Comparison of ENCODE assay signal across 22 cellular contexts in the genomic region with DNA sequence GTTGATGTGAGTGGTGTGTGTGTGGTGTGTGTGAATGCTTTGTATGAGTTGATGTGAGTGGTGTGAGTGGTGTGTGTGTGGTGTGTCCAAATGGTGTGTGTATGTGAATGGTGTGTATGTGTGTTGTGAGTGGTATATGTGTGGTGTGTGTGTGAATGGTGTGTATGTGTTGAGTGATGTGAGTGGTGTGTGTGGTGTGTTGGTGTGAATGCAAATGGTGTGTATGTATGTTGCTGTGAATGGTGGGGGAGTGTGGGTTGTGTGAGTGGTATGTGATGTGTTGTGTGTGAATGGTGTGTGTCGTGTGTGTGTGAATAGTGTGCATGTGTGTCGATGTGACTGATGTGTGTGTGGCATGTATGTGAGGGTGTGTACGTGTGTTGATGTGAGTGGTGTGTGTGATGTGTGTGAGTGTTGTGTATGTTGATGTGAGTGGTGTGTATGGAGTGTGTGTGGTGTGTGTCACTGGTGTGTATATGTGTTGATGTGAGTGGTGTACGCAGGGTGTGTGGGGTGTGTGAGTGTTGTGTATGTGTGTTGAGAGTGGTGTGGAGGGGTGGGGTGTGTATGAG. TPM values are rescaled to one million over a fixed set of nuclear protein-coding genes. Genes with fewer than 3 reads are reported as not detected.
DNase-seq lines count a peak whose midpoint lies in the region; ATAC-seq, FAIRE-seq and TF ChIP-seq lines count a peak whose summit lies in the region.
"Had no signal": no experiment of that assay in that cellular context is flagged by ENCODE, and none has a peak within 500 bp of the region (broad histone marks: within the 10 kb centered on the region; RNA-seq: fewer than 3 reads in every experiment).

No MANE protein-coding gene starts in this region.

- no peak overlapping the region for H3K4me2 ChIP-seq in HepG2 (ENCODE audit: low read depth, low read length)
- H3K4me2 ChIP-seq in K562 (ENCODE audit: insufficient read depth, low read length): no peak overlapping the region
- H3K4me2 ChIP-seq in osteoblast (ENCODE audit: insufficient read depth, low read length): no peak overlapping the region

- H3K27me3 ChIP-seq in HepG2 (ENCODE audit: control insufficient read depth in 1 of 2, insufficient read depth in 2 of 2, low read length in 2 of 2): no peaks in the 10 kb centered on the region
- no peaks in the 10 kb centered on the region for H3K27me3 ChIP-seq in right lobe of liver
- H3K27me3 ChIP-seq in K562 (ENCODE audit: control insufficient read depth in 2 of 2, insufficient read depth in 2 of 2, low read length in 2 of 2): peaks cover 6 to 22% of the 10 kb centered on the region in 2 experiments; a peak in 4 of 5 replicates
- peaks cover 9% of the 10 kb centered on the region for H3K27me3 ChIP-seq in osteoblast (ENCODE audit: insufficient read depth, low read length)
- H3K27me3 ChIP-seq: Peyer's patch had no signal

- H3K9me1 ChIP-seq in K562 (ENCODE audit: control insufficient read depth, insufficient read depth, low read length): no peaks in the 10 kb centered on the region

- H3K4me1 Mint-ChIP-seq in natural killer cell treated with Interleukin-12 subunit alpha and Interleukin-12 subunit beta and Interleukin-15 and Interleukin-18, amount 100 ng/mL, for 72 hours (ENCODE audit: low read depth in 2 of 2): no peaks in the 10 kb centered on the region
- H3K4me1 Mint-ChIP-seq: CD8-positive, alpha-beta memory T cell had no signal

- no peak overlapping the region for H3K9ac ChIP-seq in HepG2 (ENCODE audit: insufficient read depth, low read depth, low read length)
- no peak overlapping the region for H3K9ac ChIP-seq in K562 (ENCODE audit: insufficient read depth in 1 of 2, low read depth in 2 of 2, low read length in 2 of 2)

- TF ChIP-seq POLR2A in HepG2 (IDR thresholded peaks at IDR 0.05; ENCODE audit: insufficient read depth in 1 of 2, low read depth in 2 of 2, low read length in 2 of 2) (no peak), right lobe of liver (IDR thresholded peaks at IDR 0.05) (no peak), K562 (conservative IDR thresholded peaks at IDR 0.05) (no peak)

- FAIRE-seq in HepG2 (lab: Jason Lieb, UNC): peak; percentile 15
- no peak for FAIRE-seq in K562 (lab: Jason Lieb, UNC)
- FAIRE-seq: G401.6, GM18507 had no signal

- H3K9me3 Mint-ChIP-seq in natural killer cell treated with Interleukin-12 subunit alpha and Interleukin-12 subunit beta and Interleukin-15 and Interleukin-18, amount 100 ng/mL, for 72 hours: no peaks in the 10 kb centered on the region
- H3K9me3 Mint-ChIP-seq: CD8-positive, alpha-beta memory T cell had no signal

- no peaks in the 10 kb centered on the region for H3K9me3 ChIP-seq in HepG2 (ENCODE audit: low read length)
- no peaks in the 10 kb centered on the region for H3K9me3 ChIP-seq in right lobe of liver
- no peaks in the 10 kb centered on the region for H3K9me3 ChIP-seq in K562 (replicated peaks; ENCODE audit: control insufficient read depth, insufficient read depth, low read depth, low read length)
- H3K9me3 ChIP-seq in osteoblast (ENCODE audit: low read depth, low read length): no peaks in the 10 kb centered on the region
- H3K9me3 ChIP-seq: Peyer's patch, SJCRH30 had no signal

- peaks cover 6 to 16% of the 10 kb centered on the region in 2 donors for H3K27me3 Mint-ChIP-seq in natural killer cell treated with Interleukin-12 subunit alpha and Interleukin-12 subunit beta and Interleukin-15 and Interleukin-18, amount 100 ng/mL, for 72 hours

- POLR2A ChIA-PET in HepG2 (lab: Yijun Ruan, JAX): no interaction called here
- POLR2A ChIA-PET in K562 (lab: Yijun Ruan, JAX): interaction anchor here (0.6 kb wide), 1 partner anchor 9 kb away, joined by 3 read pairs; no protein-coding TSS in a partner anchor

- H3K27ac ChIP-seq in HepG2 (ENCODE audit: extremely low read length, insufficient read depth, low read length): no peak overlapping the region
- no peak overlapping the region for H3K27ac ChIP-seq in right lobe of liver
- H3K27ac ChIP-seq in K562 (ENCODE audit: extremely low read depth, low read depth, low read length): no peak overlapping the region
- H3K27ac ChIP-seq in osteoblast (ENCODE audit: low read depth, low read length): no peak overlapping the region
- H3K27ac ChIP-seq: C4-2B, HL-60, Peyer's patch, SJCRH30 had no signal

- intact Hi-C loops in HepG2 (cut with micrococcal nuclease; ENCODE audit: unreplicated experiment) (no loop called here), right lobe of liver (cut with DNase I) (no loop called here), K562 (cut with micrococcal nuclease) (no loop called here)

- ATAC-seq in HepG2: no peak
- no peak for ATAC-seq in right lobe of liver
- ATAC-seq in K562: no peak
- ATAC-seq in natural killer cell treated with Interleukin-12 subunit alpha and Interleukin-12 subunit beta and Interleukin-15 and Interleukin-18, amount 100 ng/mL, for 72 hours: peak; percentile 11 to 17
- no peak for ATAC-seq in GM19395 (IDR thresholded peaks at IDR 0.05; ENCODE audit: unreplicated experiment)

- BruUV-seq in HepG2 (replicated peaks; lab: Mats Ljungman, UMichigan): no TSS peak
- BruUV-seq in K562 (replicated peaks; lab: Mats Ljungman, UMichigan): no TSS peak

- no peaks in the 10 kb centered on the region for H3K4me1 ChIP-seq in HepG2 (ENCODE audit: insufficient read depth, low read length)
- H3K4me1 ChIP-seq in right lobe of liver: no peaks in the 10 kb centered on the region
- no peaks in the 10 kb centered on the region for H3K4me1 ChIP-seq in K562 (replicated peaks in 1 of 2; ENCODE audit: control insufficient read depth in 2 of 2, insufficient read depth in 2 of 2, low read length in 2 of 2)
- no peaks in the 10 kb centered on the region for H3K4me1 ChIP-seq in osteoblast (ENCODE audit: insufficient read depth, low read length)
- H3K4me1 ChIP-seq: Peyer's patch, SJCRH30 had no signal

- H2AFZ ChIP-seq in HepG2 (ENCODE audit: low read length) (no peak overlapping the region), K562 (ENCODE audit: low read depth, low read length) (no peak overlapping the region), osteoblast (ENCODE audit: low read length) (no peak overlapping the region)

- H3K4me3 ChIP-seq in HepG2 (replicated peaks in 1 of 3; ENCODE audit: insufficient read depth in 1 of 3, low read depth in 2 of 3, low read length in 3 of 3): no peak overlapping the region
- no peak overlapping the region for H3K4me3 ChIP-seq in right lobe of liver
- H3K4me3 ChIP-seq in K562: no peak overlapping the region
- H3K4me3 ChIP-seq in osteoblast (ENCODE audit: insufficient read depth, low read length): no peak overlapping the region
- H3K4me3 ChIP-seq: Peyer's patch, SJCRH30 had no signal

- DNase-seq in HepG2 (ENCODE audit: low spot score) (no peak), right lobe of liver (no peak), K562 (ENCODE audit: extremely low read depth in 1 of 4, low spot score in 3 of 4) (no peak), osteoblast (ENCODE audit: insufficient read length, low spot score, missing footprints) (no peak), NCI-H1105 treated with DMSO at 0.1 percent for 48 hours (lab: John Stamatoyannopoulos, UW) (no peak), NCI-H2171 treated with DMSO at 0.1 percent for 48 hours (lab: John Stamatoyannopoulos, UW) (no peak)
- no peak for DNase-seq in natural killer cell treated with Interleukin-12 subunit alpha and Interleukin-12 subunit beta and Interleukin-15 and Interleukin-18, amount 100 ng/mL, for 72 hours (ENCODE audit: low spot score)
- DNase-seq: CD8-positive, alpha-beta memory T cell; H7; NCI-H1105; NCI-H2029 treated with DMSO at 0.1 percent for 48 hours; NCI-H446; NCI-H526; Peyer's patch; SJCRH30 had no signal

- no peak for TF ChIP-seq RAD21 in HepG2 (CRISPR knock-in tag; IDR thresholded peaks at IDR 0.05)
- no peak for TF ChIP-seq RAD21 in K562 (CRISPR knock-in tag; conservative IDR thresholded peaks at IDR 0.05 in 1 of 2, IDR thresholded peaks at IDR 0.05 in 1 of 2)

- TF ChIP-seq EP300 in HepG2 (IDR thresholded peaks at IDR 0.05; ENCODE audit: low read depth in 2 of 2, low read length in 2 of 2): no peak
- no peak for TF ChIP-seq EP300 in HepG2 (CRISPR knock-in tag; IDR thresholded peaks at IDR 0.05; ENCODE audit: borderline replicate concordance)
- no peak for TF ChIP-seq EP300 in K562 (IDR thresholded peaks at IDR 0.05; ENCODE audit: low read length)

- CTCF ChIA-PET in HepG2 (lab: Yijun Ruan, JAX; ENCODE audit: low intra/inter-chr PET ratio, low total read pairs) (no interaction called here), K562 (lab: Yijun Ruan, JAX; ENCODE audit: low intra/inter-chr PET ratio) (no interaction called here)

- in situ Hi-C loops in HepG2 (cut with HindIII; ENCODE audit: extremely low pct_ligation_motif_present, low pct_unique_long_range_greater_than_20kb) (no loop called here), K562 (cut with MboI) (no loop called here)

- WGBS in HepG2 (ENCODE audit: low lambda C conversion rate): 80% methylated on average over 4 of the region's 4 CpGs
- 97% methylated on average over 4 of the region's 4 CpGs for WGBS in right lobe of liver (ENCODE audit: insufficient coverage, low coverage, low lambda C conversion rate, missing lambda C conversion rate)
- WGBS in K562 (ENCODE audit: insufficient coverage, low coverage, missing lambda C conversion rate): 0% methylated on average over 4 of the region's 4 CpGs

- no peak overlapping the region for H3K27ac Mint-ChIP-seq in natural killer cell treated with Interleukin-12 subunit alpha and Interleukin-12 subunit beta and Interleukin-15 and Interleukin-18, amount 100 ng/mL, for 72 hours
- H3K27ac Mint-ChIP-seq: CD8-positive, alpha-beta memory T cell had no signal

- H4K20me1 ChIP-seq in HepG2 (ENCODE audit: insufficient read depth, low read length) (no peaks in the 10 kb centered on the region), K562 (replicated peaks; ENCODE audit: control insufficient read depth, insufficient read depth, low read length) (no peaks in the 10 kb centered on the region), osteoblast (ENCODE audit: insufficient read depth, low read length) (no peaks in the 10 kb centered on the region)

- no peaks in the 10 kb centered on the region for H3K79me2 ChIP-seq in HepG2 (ENCODE audit: insufficient read depth, low read length)
- H3K79me2 ChIP-seq in K562 (ENCODE audit: control insufficient read depth, insufficient read depth, low read length): no peaks in the 10 kb centered on the region
- no peaks in the 10 kb centered on the region for H3K79me2 ChIP-seq in osteoblast (ENCODE audit: insufficient read depth, low read length)

- TF ChIP-seq CTCF in HepG2 (CRISPR knock-in tag; IDR thresholded peaks at IDR 0.05) (no peak), right lobe of liver (IDR thresholded peaks at IDR 0.05) (no peak), K562 (IDR thresholded peaks at IDR 0.05 in 2 of 3, conservative IDR thresholded peaks at IDR 0.05 in 1 of 3; ENCODE audit: insufficient read depth in 2 of 3, low read depth in 1 of 3, low read length in 3 of 3) (no peak), osteoblast (IDR thresholded peaks at IDR 0.05; ENCODE audit: extremely low read depth, low read depth, low read length) (no peak)

- H3K4me3 Mint-ChIP-seq in natural killer cell treated with Interleukin-12 subunit alpha and Interleukin-12 subunit beta and Interleukin-15 and Interleukin-18, amount 100 ng/mL, for 72 hours: no peak overlapping the region
- H3K4me3 Mint-ChIP-seq: CD8-positive, alpha-beta memory T cell had no signal

- no peaks in the 10 kb centered on the region for H3K36me3 Mint-ChIP-seq in natural killer cell treated with Interleukin-12 subunit alpha and Interleukin-12 subunit beta and Interleukin-15 and Interleukin-18, amount 100 ng/mL, for 72 hours
- H3K36me3 Mint-ChIP-seq: CD8-positive, alpha-beta memory T cell had no signal

- no peaks in the 10 kb centered on the region for H3K36me3 ChIP-seq in HepG2 (replicated peaks in 1 of 2; ENCODE audit: control insufficient read depth in 1 of 2, insufficient read depth in 2 of 2, low read length in 2 of 2)
- no peaks in the 10 kb centered on the region for H3K36me3 ChIP-seq in right lobe of liver
- H3K36me3 ChIP-seq in K562 (ENCODE audit: control insufficient read depth, insufficient read depth, low read length): no peaks in the 10 kb centered on the region
- H3K36me3 ChIP-seq in osteoblast (ENCODE audit: insufficient read depth, low read length): no peaks in the 10 kb centered on the region
- H3K36me3 ChIP-seq: Peyer's patch, SJCRH30 had no signal

RNA-seq across cellular contexts. Expression of a gene that starts 40.6 kb away (rescaled TPM):
- total RNA-seq in HepG2 (2016; rRNA removed; fragmentation: Illumina TruSeq; extraction: Trizol): 0.69 and 1.1 TPM in 2 replicates
- total RNA-seq in HepG2 (2016; cell fraction: cytosol; rRNA removed; fragmentation: Illumina TruSeq; extraction: Trizol; ENCODE audit: low read depth): 0.91 and 1.6 TPM in 2 replicates
- 1.0 and 1.2 TPM in 2 replicates for total RNA-seq in HepG2 (2016; cell fraction: insoluble cytoplasmic fraction; rRNA removed; fragmentation: Illumina TruSeq; extraction: Trizol)
- 0.93 and 1.0 TPM in 2 replicates for total RNA-seq in HepG2 (2016; cell fraction: membrane; rRNA removed; fragmentation: Illumina TruSeq; extraction: Trizol)
- total RNA-seq in HepG2 (2016; cell fraction: nucleus; rRNA removed; fragmentation: Illumina TruSeq; extraction: Trizol): 0.56 and 1.1 TPM in 2 replicates
- polyA plus RNA-seq in HepG2 (2011; rRNA removed): 1.3 and 1.7 TPM in 2 replicates
- polyA plus RNA-seq in HepG2 (2011; cell fraction: cytosol; rRNA removed): 0.94 and 1.1 TPM in 2 replicates
- 1.3 and 1.4 TPM in 2 replicates for polyA plus RNA-seq in HepG2 (2011; cell fraction: nucleus; rRNA removed)
- polyA plus RNA-seq in HepG2 (2012): 1.2 TPM in 2 replicates
- 0.83 and 1.2 TPM in 2 replicates for polyA plus RNA-seq in HepG2 (2016; cell fraction: cytosol; fragmentation: Illumina TruSeq; extraction: Trizol; ENCODE audit: low read depth)
- polyA plus RNA-seq in HepG2 (2016; cell fraction: insoluble cytoplasmic fraction; fragmentation: Illumina TruSeq; extraction: Trizol; ENCODE audit: low read depth): 0.79 and 1.2 TPM in 2 replicates
- 0.91 and 0.98 TPM in 2 replicates for polyA plus RNA-seq in HepG2 (2016; cell fraction: membrane; fragmentation: Illumina TruSeq; extraction: Trizol; ENCODE audit: low read depth)
- 0.83 and 1.7 TPM in 2 replicates for polyA plus RNA-seq in HepG2 (2016; cell fraction: nucleus; fragmentation: Illumina TruSeq; extraction: Trizol; ENCODE audit: insufficient read depth, low read depth)
- polyA minus RNA-seq in HepG2 (2011; rRNA and poly(A)+ RNA removed; ENCODE audit: low replicate concordance): 2.0 and 2.2 TPM in 2 replicates
- polyA minus RNA-seq in HepG2 (2011; cell fraction: cytosol; rRNA and poly(A)+ RNA removed): 0.97 and 1.1 TPM in 2 replicates
- 1.3 and 2.6 TPM in 2 replicates for polyA minus RNA-seq in HepG2 (2011; cell fraction: nucleus; rRNA and poly(A)+ RNA removed)
- 1 to 10 TPM in 1 of 6 experiments, under 1 TPM in 5; 0.12 to 1.3 (median 0.46) TPM for total RNA-seq in right lobe of liver
- total RNA-seq in K562 (2011; cell fraction: chromatin; rRNA removed; ENCODE audit: low replicate concordance): 0.07 TPM in 1 of 2 replicates, not detected in the other
- total RNA-seq in K562 (2011; cell fraction: nucleolus; rRNA removed): under 0.01 TPM in 1 of 2 replicates, not detected in the other
- 0.07 TPM in 1 of 2 replicates, not detected in the other for total RNA-seq in K562 (2011; cell fraction: nucleoplasm; rRNA removed)
- not detected in 2 replicates for total RNA-seq in K562 (2014; rRNA removed)
- not detected in 2 replicates for total RNA-seq in K562 (2014; rRNA removed; fragmentation: Illumina TruSeq; extraction: Trizol)
- not detected in 2 replicates for total RNA-seq in K562 (2015; rRNA removed; fragmentation: Illumina TruSeq; extraction: Trizol)
- not detected in 2 replicates for total RNA-seq in K562 (2021)
- 0.01 TPM in 1 of 2 replicates, not detected in the other for polyA plus RNA-seq in K562 (2011; rRNA removed)
- polyA plus RNA-seq in K562 (2011; cell fraction: cytosol; rRNA removed): 0.06 TPM in 1 of 2 replicates, not detected in the other
- 0.16 TPM in 1 of 2 replicates, not detected in the other for polyA plus RNA-seq in K562 (2011; cell fraction: nucleus; rRNA removed)
- 0.04 TPM in 1 of 2 replicates, not detected in the other for polyA plus RNA-seq in K562 (2012)
- polyA plus RNA-seq in K562 (2014; fragmentation: Illumina TruSeq; extraction: Trizol): not detected in 2 replicates
- polyA plus RNA-seq in K562 (2014; fragmentation: Nextera tagmentation; extraction: Ambion mirVana): not detected
- not detected in 2 replicates for polyA plus RNA-seq in K562 (2014; rRNA removed)
- polyA minus RNA-seq in K562 (2011; rRNA and poly(A)+ RNA removed): not detected in 2 replicates
- not detected in 2 replicates for polyA minus RNA-seq in K562 (2011; cell fraction: cytosol; rRNA and poly(A)+ RNA removed)
- not detected in 2 replicates for polyA minus RNA-seq in K562 (2011; cell fraction: nucleus; rRNA and poly(A)+ RNA removed)
- not detected for total RNA-seq in natural killer cell treated with Interleukin-12 subunit alpha and Interleukin-12 subunit beta and Interleukin-15 and Interleukin-18, amount 100 ng/mL, for 72 hours
- total RNA-seq in osteoblast: 26.2 and 30.0 TPM in 2 replicates
- total RNA-seq: HT-29, OCI-LY7 had no signal
- polyA plus RNA-seq: CD8-positive, alpha-beta memory T cell had no signal

Comparison
In these comparisons a context has a peak if more than half of its experiments do, and no peak if none do; other contexts are left out.
1. ATAC-seq: peak in natural killer cell treated with Interleukin-12 subunit alpha and Interleukin-12 subunit beta and Interleukin-15 and Interleukin-18, amount 100 ng/mL, for 72 hours (2 of 2); none in HepG2 (single experiment), right lobe of liver (0 of 4), K562 (single experiment) and GM19395 (single experiment).
2. RNA of a gene that starts 40.6 kb away (total RNA-seq): 26.2 to 30.0 TPM in osteoblast; 0.56 to 1.6 TPM in HepG2, 0.12 to 1.3 TPM in right lobe of liver, not detected in natural killer cell treated with Interleukin-12 subunit alpha and Interleukin-12 subunit beta and Interleukin-15 and Interleukin-18, amount 100 ng/mL, for 72 hours and under 0.01 to 0.07 TPM in K562; every median in the first group is over 10 times any median in the second.